Comparison of ENCODE assay signal across 8 cellular contexts in genomic region chr6:116570856-116571682, GRCh38. TPM values are rescaled to one million over a fixed set of nuclear protein-coding genes. Genes with fewer than 3 reads are reported as not detected.
A peak's percentile ranks its signal among the peaks of the same experiment; 100 is the strongest.
DNase-seq lines count a peak whose midpoint lies in the region; ATAC-seq and TF ChIP-seq lines count a peak whose summit lies in the region.

Gene RWDD1 (plus strand): TSS chr6:116571504. CDS start chr6:116571583, 79 bp downstream.

- H3F3A ChIP-seq in PC-9 (ENCODE audit: insufficient read depth, low read depth) = peaks cover 8% of the 10 kb centered on the region; the same call in 1 of the 2 replicates

- H3K4me1 ChIP-seq in PC-9 (replicated peaks; ENCODE audit: insufficient read depth) (peaks cover 30% of the 10 kb centered on the region), mucosa of rectum (ENCODE audit: control insufficient read depth in 2 of 2, insufficient read depth in 2 of 2, low read length in 2 of 2) (peaks cover 0 to 8% of the 10 kb centered on the region in 2 donors)

- POLR2A ChIA-PET in PC-9 (lab: Charles Lee; ENCODE audit: unreplicated experiment) = interaction anchor here (0.6 to 1.0 kb wide), 7 partner anchors 67 to 1032 kb away, joined by 3 to 6 read pairs (median 5); partner anchors contain the start of genes GOPC and TSPYL1

- H3K27ac ChIP-seq in PC-9 (peak within 1 kb of the TSS; percentile 60), mucosa of rectum (ENCODE audit: low read depth in 2 of 2, low read length in 2 of 2) (peak within 1 kb of the TSS; percentile 90 to 91)

- BruUV-seq in PC-9 (replicated peaks; lab: Mats Ljungman, UMichigan) = TSS peak; percentile 91

- no peaks in the 10 kb centered on the region for H3K9me3 ChIP-seq in PC-9 (ENCODE audit: insufficient read depth, low read depth)
- H3K9me3 ChIP-seq in mucosa of rectum (ENCODE audit: control insufficient read depth in 2 of 2, low read length in 2 of 2) = no peaks in the 10 kb centered on the region

- TF ChIP-seq CTCF in PC-9 (conservative IDR thresholded peaks at IDR 0.05) = 0 out of 2 replicates have a peak, but pooled peaks have one; percentile 25
- TF ChIP-seq CTCF in epithelial cell of proximal tubule (conservative IDR thresholded peaks at IDR 0.05; ENCODE audit: low read depth, low read length) = no peak

- peak within 1 kb of the TSS; percentile 92 for H3K4me2 ChIP-seq in PC-9

- H3K36me3 ChIP-seq in PC-9 (ENCODE audit: low read depth) (0 out of 2 replicates have a peak, but pooled peaks cover 3% of the 10 kb centered on the region), mucosa of rectum (ENCODE audit: control insufficient read depth in 2 of 2, insufficient read depth in 2 of 2, low read length in 2 of 2) (peaks cover 4 to 7% of the 10 kb centered on the region in 2 donors)

- peak within 1 kb of the TSS; percentile 96 for H3K4me3 ChIP-seq in Jurkat, Clone E6-1 (ENCODE audit: low read length)
- H3K4me3 ChIP-seq in PC-9 = peak within 1 kb of the TSS; percentile 95
- H3K4me3 ChIP-seq in epithelial cell of proximal tubule (ENCODE audit: low read depth, low read length) = peak within 1 kb of the TSS; percentile 80
- H3K4me3 ChIP-seq in mucosa of rectum (ENCODE audit: low read length in 2 of 2) = peak within 1 kb of the TSS; percentile 89 to 96

- H3K9me2 ChIP-seq in PC-9 (ENCODE audit: insufficient read depth) = no peaks in the 10 kb centered on the region

- peak within 1 kb of the TSS; percentile 92 to 98 for H3K9ac ChIP-seq in mucosa of rectum (ENCODE audit: low read depth in 1 of 2, low read length in 2 of 2)

- CTCF ChIA-PET in PC-9 (lab: Charles Lee) = interaction anchor here (0.6 to 1.0 kb wide), 5 partner anchors 10 to 154 kb away, joined by 3 to 4 read pairs (median 4); partner anchors contain the start of gene CALHM5

- peaks cover 61% of the 10 kb centered on the region for H3K79me2 ChIP-seq in PC-9 (ENCODE audit: low read depth)

- intact Hi-C loops in PC-9 (cut with micrococcal nuclease; ENCODE audit: unreplicated experiment) = loop anchor here (1.0 to 5.0 kb wide), 4 partner anchors 45 to 354 kb away; partner anchors contain the start of genes KPNA5, RSPH4A and TSPYL1

- ATAC-seq in GM21619 (IDR thresholded peaks at IDR 0.05; ENCODE audit: unreplicated experiment) = peak; percentile 92

- no peaks in the 10 kb centered on the region for H4K20me1 ChIP-seq in PC-9 (ENCODE audit: insufficient read depth)

- DNase-seq in DMS53 (lab: John Stamatoyannopoulos, UW) = peak; percentile 98
- DNase-seq in Jurkat, Clone E6-1 (ENCODE audit: low read depth, low spot score) = peak; percentile 98
- DNase-seq in PC-9 = peak; percentile 99
- peak; percentile 97 for DNase-seq in activated T-cell treated with anti-CD3 and anti-CD28 coated beads, Interleukin-2, amount 50 U/mL, for 1 hour
- peak; percentile 90 for DNase-seq in epithelial cell of proximal tubule (ENCODE audit: low read depth)
- DNase-seq in stimulated activated CD8-positive, alpha-beta memory T cell treated with anti-CD3 and anti-CD28 coated beads, Interleukin-4, amount 100 ng/mL, for 48 hours = peak; percentile 97

- H3K27me3 ChIP-seq in PC-9 (ENCODE audit: insufficient read depth, low read depth) (no peaks in the 10 kb centered on the region), mucosa of rectum (ENCODE audit: control insufficient read depth in 2 of 2, insufficient read depth in 2 of 2, low read length in 2 of 2) (no peaks in the 10 kb centered on the region)

- peak within 1 kb of the TSS; percentile 97 for H2AFZ ChIP-seq in PC-9

RNA-seq across cellular contexts. Expression of gene RWDD1, which starts in this region (rescaled TPM):
- polyA plus RNA-seq in Jurkat, Clone E6-1 (2012; ENCODE audit: insufficient read depth, insufficient read length) = 75.6 TPM
- 21.5 and 22.9 TPM in 2 replicates for total RNA-seq in PC-9 (2021)
- 25.2 and 39.7 TPM in 2 replicates for total RNA-seq in epithelial cell of proximal tubule

Comparison
In these comparisons a context has a peak if more than half of its experiments do, and no peak if none do; other contexts are left out.
1. Peak in every context shown above with its lines: DNase-seq, ATAC-seq, H3K4me3 ChIP-seq and H3K27ac ChIP-seq.